ENCODE assay signal across 2 cellular contexts in genomic region chr9:69760278-69760610, GRCh38.
TF ChIP-seq lines count a peak whose summit lies in the region.

No MANE protein-coding gene starts in this region.

TF ChIP-seq in GM12878, 131 proteins besides CTCF, POLR2A, EP300 and RAD21:
- no peak for TF ChIP-seq PRDM15 (CRISPR knock-in tag; IDR thresholded peaks at IDR 0.05)
- no peak for TF ChIP-seq WRNIP1 (IDR thresholded peaks at IDR 0.05; ENCODE audit: borderline replicate concordance, low read depth, low read length)
- peak; percentile 87 for TF ChIP-seq MLLT1 (IDR thresholded peaks at IDR 0.05)
- TF ChIP-seq ZBTB40 (IDR thresholded peaks at IDR 0.05; ENCODE audit: borderline replicate concordance) = peak; percentile 64

TF ChIP-seq in liver, 16 proteins besides CTCF, POLR2A, EP300 and RAD21 (continued from another document):
- TF ChIP-seq REST (IDR thresholded peaks at IDR 0.05) (peak; percentile 5), SP1 (IDR thresholded peaks at IDR 0.05) (peak; percentile 8), RXRA (IDR thresholded peaks at IDR 0.05) (peak; percentile 6 to 42)
